In genomic region chr4:87975466-87975865, GRCh38 we compare ENCODE assay signal across 8 cellular contexts. TPM values are rescaled to one million over a fixed set of nuclear protein-coding genes. Genes with fewer than 3 reads are reported as not detected.
DNase-seq lines count a peak whose midpoint lies in the region; ATAC-seq, FAIRE-seq and TF ChIP-seq lines count a peak whose summit lies in the region.

Gene SPP1, plus strand, starts transcription at chr4:87975714. Its CDS starts 1,182 bp downstream, at chr4:87976896.

- H3K27me3 ChIP-seq in astrocyte (ENCODE audit: insufficient read depth, low read length), result no peaks in the 10 kb centered on the region

- peak within 1 kb of the TSS; percentile 49 for H2AFZ ChIP-seq in astrocyte (ENCODE audit: low read depth, low read length)

- ATAC-seq in omental fat pad (ENCODE audit: low FRiP score), result no peak

- H3K27me3 Mint-ChIP-seq in astrocyte (ENCODE audit: low read depth, unreplicated experiment) (no peaks in the 10 kb centered on the region), type B pancreatic cell (peaks cover 9% of the 10 kb centered on the region)

- H3K4me1 Mint-ChIP-seq in astrocyte (ENCODE audit: low read depth, unreplicated experiment) (peaks cover 17% of the 10 kb centered on the region), type B pancreatic cell (ENCODE audit: unreplicated experiment) (peaks cover 15% of the 10 kb centered on the region)

- DNase-seq in DMS53 (lab: John Stamatoyannopoulos, UW), result peak; percentile 3
- no peak for DNase-seq in DMS53 treated with DMSO at 0.1 percent for 48 hours (lab: John Stamatoyannopoulos, UW; ENCODE audit: unreplicated experiment)
- DNase-seq in NCI-H526 treated with DMSO at 0.1 percent for 48 hours (lab: John Stamatoyannopoulos, UW), result peak; percentile 18
- peak; percentile 51 for DNase-seq in astrocyte (ENCODE audit: low read depth)
- peak; percentile 72 for DNase-seq in left kidney (ENCODE audit: low read depth, low spot score)
- no peak for DNase-seq in type B pancreatic cell (ENCODE audit: extremely low spot score, unreplicated experiment)
- no peak for DNase-seq in omental fat pad (ENCODE audit: low spot score)

- H3K9ac ChIP-seq in astrocyte (ENCODE audit: low read length), result peak within 1 kb of the TSS; percentile 13

- H3K9me3 Mint-ChIP-seq in astrocyte (ENCODE audit: unreplicated experiment) (peaks cover 4% of the 10 kb centered on the region), type B pancreatic cell (no peaks in the 10 kb centered on the region)

- H3K4me3 Mint-ChIP-seq in astrocyte (ENCODE audit: unreplicated experiment) (peak within 1 kb of the TSS; percentile 78), type B pancreatic cell (peak within 1 kb of the TSS; percentile 83)

- H3K27ac ChIP-seq in HEK293 (ENCODE audit: extremely low read depth, low read depth, low read length) (no peak within 1 kb of the TSS), astrocyte (ENCODE audit: low read depth, low read length) (peak within 1 kb of the TSS; percentile 17)

- no peaks in the 10 kb centered on the region for H4K20me1 ChIP-seq in astrocyte (ENCODE audit: insufficient read depth, low read length)

- H3K4me1 ChIP-seq in HEK293 (ENCODE audit: control insufficient read depth, insufficient read depth, low read length), result no peaks in the 10 kb centered on the region
- H3K4me1 ChIP-seq in astrocyte (ENCODE audit: insufficient read depth, low read length), result peaks cover 27% of the 10 kb centered on the region

- TF ChIP-seq CTCF in HEK293 (tag by site-specific recombination; IDR thresholded peaks at IDR 0.05) (no peak), astrocyte (IDR thresholded peaks at IDR 0.05; ENCODE audit: insufficient read depth, low read depth, low read length) (no peak), type B pancreatic cell (conservative IDR thresholded peaks at IDR 0.05) (peak; percentile 48), omental fat pad (IDR thresholded peaks at IDR 0.05) (no peak)

- H3K4me2 ChIP-seq in astrocyte (ENCODE audit: low read length), result peak within 1 kb of the TSS; percentile 72

- POLR2A ChIA-PET in HEK293 (lab: Yijun Ruan, JAX), result no interaction called here

- no peaks in the 10 kb centered on the region for H3K79me2 ChIP-seq in astrocyte (ENCODE audit: insufficient read depth, low read length)

- H3K27ac Mint-ChIP-seq in astrocyte (ENCODE audit: unreplicated experiment), result no peak within 1 kb of the TSS
- peak within 1 kb of the TSS; percentile 10 for H3K27ac Mint-ChIP-seq in type B pancreatic cell

- H3K36me3 Mint-ChIP-seq in astrocyte (ENCODE audit: low read depth, unreplicated experiment), result no peaks in the 10 kb centered on the region
- H3K36me3 Mint-ChIP-seq in type B pancreatic cell, result no peaks in the 10 kb centered on the region

- CTCF ChIA-PET in HEK293 (lab: Yijun Ruan, JAX), result interaction anchor here (0.9 to 3.2 kb wide), 5 partner anchors 21 to 431 kb away, joined by 3 to 18 read pairs (median 4); no protein-coding TSS in a partner anchor

- H3K4me3 ChIP-seq in HEK293 (ENCODE audit: low read depth, low read length) (no peak within 1 kb of the TSS), astrocyte (ENCODE audit: insufficient read depth, low read depth, low read length) (peak within 1 kb of the TSS; percentile 17)

- H3K36me3 ChIP-seq in HEK293 (ENCODE audit: control insufficient read depth in 2 of 2, insufficient read depth in 1 of 2, low read length in 2 of 2) (no peaks in the 10 kb centered on the region), astrocyte (ENCODE audit: insufficient read depth, low read length) (no peaks in the 10 kb centered on the region)

- H3K9me3 ChIP-seq in HEK293 (ENCODE audit: control insufficient read depth, insufficient read depth, low read depth, low read length) (no peaks in the 10 kb centered on the region), astrocyte (ENCODE audit: insufficient read depth, low read depth, low read length) (no peaks in the 10 kb centered on the region)

- FAIRE-seq in astrocyte (lab: Jason Lieb, UNC), result no peak

TF ChIP-seq in HEK293, 187 proteins besides CTCF, POLR2A, EP300 and RAD21 (continues in another document):
- TF ChIP-seq ZNF449 (tag by site-specific recombination; IDR thresholded peaks at IDR 0.05) (no peak), ZBTB48 (tag by site-specific recombination; IDR thresholded peaks at IDR 0.05) (no peak), ZNF426 (tag by site-specific recombination; IDR thresholded peaks at IDR 0.05) (no peak), ZFHX2 (tag by site-specific recombination; conservative IDR thresholded peaks at IDR 0.05) (peak; percentile 60), ZNF510 (tag by site-specific recombination; IDR thresholded peaks at IDR 0.05; ENCODE audit: insufficient replicate concordance) (no peak), ZSCAN4 (tag by site-specific recombination; IDR thresholded peaks at IDR 0.05) (no peak), ZSCAN30 (tag by site-specific recombination; IDR thresholded peaks at IDR 0.05) (no peak), ZSCAN16 (tag by site-specific recombination; IDR thresholded peaks at IDR 0.05) (no peak), ZNF624 (tag by site-specific recombination; IDR thresholded peaks at IDR 0.05) (no peak), ZNF24 (tag by site-specific recombination; IDR thresholded peaks at IDR 0.05) (no peak), IKZF3 (tag by site-specific recombination; IDR thresholded peaks at IDR 0.05) (0 out of 2 replicates have a peak, but pooled peaks have one; percentile 13), EGR2 (tag by site-specific recombination; IDR thresholded peaks at IDR 0.05; ENCODE audit: low read depth) (peak; percentile 55; the same call in 1 of the 2 replicates), ZNF202 (tag by site-specific recombination; IDR thresholded peaks at IDR 0.05; ENCODE audit: borderline replicate concordance) (no peak), ZNF398 (tag by site-specific recombination; IDR thresholded peaks at IDR 0.05) (peak; percentile 74), ZNF350 (tag by site-specific recombination; IDR thresholded peaks at IDR 0.05) (no peak), TRIM28 (IDR thresholded peaks at IDR 0.05; ENCODE audit: borderline replicate concordance, low read length) (no peak), ZNF335 (tag by site-specific recombination; conservative IDR thresholded peaks at IDR 0.05) (no peak), KLF10 (tag by site-specific recombination; IDR thresholded peaks at IDR 0.05) (no peak), ZNF76 (tag by site-specific recombination; IDR thresholded peaks at IDR 0.05; ENCODE audit: borderline replicate concordance, low read depth) (no peak), SP2 (tag by site-specific recombination; IDR thresholded peaks at IDR 0.05) (no peak), ZNF433 (tag by site-specific recombination; IDR thresholded peaks at IDR 0.05; ENCODE audit: low read depth) (no peak), ZNF791 (tag by site-specific recombination; IDR thresholded peaks at IDR 0.05) (no peak), ZNF488 (tag by site-specific recombination; IDR thresholded peaks at IDR 0.05) (no peak), ZBTB17 (tag by site-specific recombination; IDR thresholded peaks at IDR 0.05) (peak; percentile 62)

RNA-seq across cellular contexts. Expression of gene SPP1, which starts in this region (rescaled TPM):
- total RNA-seq in astrocyte, result 153 and 217 TPM in 2 replicates
- total RNA-seq in type B pancreatic cell (ENCODE audit: low replicate concordance), result 375 and 445 TPM in 2 replicates
- 1,000 to 10,000 TPM in 1 of 4 donors, 10 to 100 TPM in 1, 1 to 10 TPM in 2; 7.9 to 1,073 (median 45.8) TPM for total RNA-seq in omental fat pad

Comparison
In these comparisons a context has a peak if more than half of its experiments do, and no peak if none do; other contexts are left out.
1. DNase-seq: peak in DMS53 (single experiment), NCI-H526 treated with DMSO at 0.1 percent for 48 hours (single experiment), astrocyte (single experiment) and left kidney (single experiment); none in DMS53 treated with DMSO at 0.1 percent for 48 hours (single experiment), type B pancreatic cell (single experiment) and omental fat pad (single experiment).